Comparison of ENCODE assay signal across 3 cellular contexts in genomic region chr5:129419292-129419691, GRCh38.
TF ChIP-seq lines count a peak whose summit lies in the region.

No MANE protein-coding gene starts in this region.

TF ChIP-seq in IMR-90, 13 proteins besides CTCF, POLR2A, EP300 and RAD21:
- TF ChIP-seq CEBPB (IDR thresholded peaks at IDR 0.05; ENCODE audit: low read depth, low read length), result peak; percentile 44; the same call in 1 of the 2 replicates
- no peak for TF ChIP-seq NFE2L2 (IDR thresholded peaks at IDR 0.05; ENCODE audit: low read depth, low read length)
- no peak for TF ChIP-seq MAFK (IDR thresholded peaks at IDR 0.05; ENCODE audit: low read depth, low read length)

TF ChIP-seq in Ishikawa, 13 proteins besides CTCF, POLR2A, EP300 and RAD21:
- TF ChIP-seq EGR1 (IDR thresholded peaks at IDR 0.05), result no peak
- no peak for TF ChIP-seq NFIC (IDR thresholded peaks at IDR 0.05)
- TF ChIP-seq CEBPB (IDR thresholded peaks at IDR 0.05), result peak; percentile 54
TF ChIP-seq in Ishikawa: peak in this region for 1.

TF ChIP-seq in H1, 55 proteins besides CTCF, POLR2A, EP300 and RAD21:
- TF ChIP-seq MAFK (IDR thresholded peaks at IDR 0.05; ENCODE audit: low read depth, low read length) (no peak), CEBPB (IDR thresholded peaks at IDR 0.05; ENCODE audit: low read depth, low read length) (peak; percentile 90; the same call in 1 of the 2 replicates)
